ENCODE assay signal across 3 cellular contexts in genomic region chr19:19224150-19224851, GRCh38.
TF ChIP-seq lines count a peak whose summit lies in the region.

No MANE protein-coding gene starts in this region.

TF ChIP-seq in SK-N-SH, 30 proteins besides CTCF, POLR2A, EP300 and RAD21 (continues in another document):
- TF ChIP-seq JUND (IDR thresholded peaks at IDR 0.05) (no peak), FOXM1 (IDR thresholded peaks at IDR 0.05; ENCODE audit: low read depth) (no peak), FOXJ3 (CRISPR knock-in tag; IDR thresholded peaks at IDR 0.05) (no peak), SMC3 (IDR thresholded peaks at IDR 0.05; ENCODE audit: low read depth, low read length) (no peak), EZH2phosphoT487 (IDR thresholded peaks at IDR 0.05; ENCODE audit: borderline replicate concordance, low read depth) (no peak), GABPA (IDR thresholded peaks at IDR 0.05; ENCODE audit: low read depth) (no peak), REST (IDR thresholded peaks at IDR 0.05; ENCODE audit: low read depth, low read length) (no peak), CHD2 (IDR thresholded peaks at IDR 0.05; ENCODE audit: low read length, partially characterized antibody) (no peak), MAX (IDR thresholded peaks at IDR 0.05; ENCODE audit: low read depth) (no peak), NFIC (IDR thresholded peaks at IDR 0.05; ENCODE audit: borderline replicate concordance) (no peak), MXI1 (IDR thresholded peaks at IDR 0.05; ENCODE audit: low read depth, low read length) (no peak), ELF1 (IDR thresholded peaks at IDR 0.05) (no peak), TCF12 (IDR thresholded peaks at IDR 0.05) (no peak), ZBTB33 (IDR thresholded peaks at IDR 0.05; ENCODE audit: borderline replicate concordance, low read depth) (no peak), TAF1 (IDR thresholded peaks at IDR 0.05; ENCODE audit: borderline replicate concordance, low read depth, low read length) (no peak)

TF ChIP-seq in SK-N-SH treated with all-trans-retinoic acid at 6 μM for 48 hours, 23 proteins besides CTCF, POLR2A, EP300 and RAD21:
- no peak for TF ChIP-seq BACH2 (CRISPR knock-in tag; IDR thresholded peaks at IDR 0.05; ENCODE audit: borderline replicate concordance)
- no peak for TF ChIP-seq SNAI2 (CRISPR knock-in tag; IDR thresholded peaks at IDR 0.05)
- no peak for TF ChIP-seq ARNTL (CRISPR knock-in tag; IDR thresholded peaks at IDR 0.05; ENCODE audit: borderline replicate concordance, low read depth)
- no peak for TF ChIP-seq RARB (CRISPR knock-in tag; IDR thresholded peaks at IDR 0.05)
- TF ChIP-seq PPARA (CRISPR knock-in tag; IDR thresholded peaks at IDR 0.05; ENCODE audit: borderline replicate concordance), result no peak
- no peak for TF ChIP-seq PATZ1 (CRISPR knock-in tag; IDR thresholded peaks at IDR 0.05; ENCODE audit: borderline replicate concordance)
- no peak for TF ChIP-seq POU6F1 (CRISPR knock-in tag; IDR thresholded peaks at IDR 0.05; ENCODE audit: borderline replicate concordance, low read depth)
- TF ChIP-seq TOX (CRISPR knock-in tag; IDR thresholded peaks at IDR 0.05; ENCODE audit: borderline replicate concordance), result no peak
- TF ChIP-seq ISL1 (CRISPR knock-in tag; IDR thresholded peaks at IDR 0.05), result no peak
- TF ChIP-seq ZNF8 (CRISPR knock-in tag; IDR thresholded peaks at IDR 0.05), result no peak
- TF ChIP-seq ZNF565 (CRISPR knock-in tag; conservative IDR thresholded peaks at IDR 0.05; ENCODE audit: low read depth), result no peak
- no peak for TF ChIP-seq ZFP3 (CRISPR knock-in tag; IDR thresholded peaks at IDR 0.05)

TF ChIP-seq in IMR-90, 13 proteins besides CTCF, POLR2A, EP300 and RAD21:
- TF ChIP-seq ELK1 (IDR thresholded peaks at IDR 0.05; ENCODE audit: borderline replicate concordance, low read depth, low read length) (no peak), SMC3 (IDR thresholded peaks at IDR 0.05; ENCODE audit: low read depth, low read length) (no peak), CEBPB (IDR thresholded peaks at IDR 0.05; ENCODE audit: low read depth, low read length) (no peak)
